In genomic region chr10:131496351-131497052, GRCh38 we compare ENCODE assay signal across 15 cellular contexts.
DNase-seq lines count a peak whose midpoint lies in the region; ATAC-seq, FAIRE-seq and TF ChIP-seq lines count a peak whose summit lies in the region.
"Had no signal": no experiment of that assay in that cellular context is flagged by ENCODE, and none has a peak within 500 bp of the region (broad histone marks: within the 10 kb centered on the region; RNA-seq: fewer than 3 reads in every experiment).

No MANE protein-coding gene starts in this region.

- H3K27me3 ChIP-seq in GM23338 (ENCODE audit: insufficient read depth): no peaks in the 10 kb centered on the region
- no peaks in the 10 kb centered on the region for H3K27me3 ChIP-seq in WERI-Rb-1 (ENCODE audit: insufficient read depth, low read depth, severe bottlenecking)
- no peaks in the 10 kb centered on the region for H3K27me3 ChIP-seq in trophoblast cell (ENCODE audit: insufficient read depth, low read length)
- H3K27me3 ChIP-seq in pancreas: no peaks in the 10 kb centered on the region
- H3K27me3 ChIP-seq: BLaER1 had no signal

- DNase-seq in GM23338 (ENCODE audit: low spot score) (peak; percentile 5), WERI-Rb-1 (no peak), iPS-NIHi11 (ENCODE audit: low spot score) (peak; percentile 49), trophoblast cell (no peak), pons (ENCODE audit: low spot score) (no peak), pancreas (no peak)
- DNase-seq: 8988T; AML-193; CD4-positive, CD25-positive, alpha-beta regulatory T cell; DMS 273 treated with DMSO at 0.1 percent for 48 hours; IMR-90 had no signal

- H2BK120ac ChIP-seq in trophoblast cell (ENCODE audit: insufficient read depth, low read length, poor library complexity): no peak overlapping the region

- H4K91ac ChIP-seq in trophoblast cell (ENCODE audit: low read depth, low read length): no peak overlapping the region

- peaks cover 96% of the 10 kb centered on the region for H3K9me3 Mint-ChIP-seq in GM23338

- no peak overlapping the region for H2BK12ac ChIP-seq in trophoblast cell (ENCODE audit: low read length)

- no peaks in the 10 kb centered on the region for H3K36me3 ChIP-seq in GM23338 (ENCODE audit: insufficient read depth)
- no peaks in the 10 kb centered on the region for H3K36me3 ChIP-seq in WERI-Rb-1
- no peaks in the 10 kb centered on the region for H3K36me3 ChIP-seq in trophoblast cell (ENCODE audit: control insufficient read depth in 1 of 2, insufficient read depth in 2 of 2, low read length in 2 of 2)
- H3K36me3 ChIP-seq in pancreas: no peaks in the 10 kb centered on the region
- H3K36me3 ChIP-seq: BLaER1, HAP-1 had no signal

- H3K79me2 ChIP-seq in GM23338 (replicated peaks; ENCODE audit: insufficient read depth): no peaks in the 10 kb centered on the region
- no peaks in the 10 kb centered on the region for H3K79me2 ChIP-seq in trophoblast cell (ENCODE audit: control insufficient read depth, insufficient read depth, low read length, poor library complexity)

- H2AK5ac ChIP-seq in trophoblast cell (ENCODE audit: low read length): no peak overlapping the region

- no peaks in the 10 kb centered on the region for H3K4me1 Mint-ChIP-seq in GM23338
- H3K4me1 Mint-ChIP-seq: CD4-positive, CD25-positive, alpha-beta regulatory T cell had no signal

- H3K79me1 ChIP-seq in trophoblast cell (ENCODE audit: low read length): no peaks in the 10 kb centered on the region

- H4K12ac ChIP-seq in trophoblast cell (ENCODE audit: low read depth, low read length): no peak overlapping the region

- no peak overlapping the region for H3K4me3 Mint-ChIP-seq in GM23338

- intact Hi-C loops in pancreas (cut with DNase I): no loop called here

- H3K27ac Mint-ChIP-seq in GM23338: no peak overlapping the region
- H3K27ac Mint-ChIP-seq: CD4-positive, CD25-positive, alpha-beta regulatory T cell had no signal

- H3K18ac ChIP-seq in trophoblast cell (ENCODE audit: low read length): no peak overlapping the region

- H2AFZ ChIP-seq in GM23338 (no peak overlapping the region), trophoblast cell (ENCODE audit: insufficient read depth, low read length, poor library complexity) (no peak overlapping the region)

- no peak for ATAC-seq in GM23338
- ATAC-seq in GM18873 (IDR thresholded peaks at IDR 0.05; ENCODE audit: low FRiP score, unreplicated experiment): no peak
- ATAC-seq in pancreas: no peak

- H3K27ac ChIP-seq in GM23338 (ENCODE audit: low read depth) (no peak overlapping the region), WERI-Rb-1 (no peak overlapping the region), trophoblast cell (ENCODE audit: low read depth, low read length) (no peak overlapping the region), pancreas (no peak overlapping the region)
- H3K27ac ChIP-seq: BLaER1 had no signal

- no peak overlapping the region for H4K8ac ChIP-seq in trophoblast cell (ENCODE audit: low read depth, low read length)

- H3K9ac ChIP-seq in trophoblast cell (ENCODE audit: low read length): no peak overlapping the region
- H3K9ac ChIP-seq: BLaER1 had no signal

- no peak overlapping the region for H2BK5ac ChIP-seq in trophoblast cell (ENCODE audit: low read depth, low read length, poor library complexity)

- H3K9me2 ChIP-seq in GM23338 (ENCODE audit: insufficient read depth): no peaks in the 10 kb centered on the region

- H3K4ac ChIP-seq in trophoblast cell (ENCODE audit: low read depth, low read length): no peak overlapping the region

- no peak overlapping the region for H3K4me3 ChIP-seq in GM23338
- no peak overlapping the region for H3K4me3 ChIP-seq in WERI-Rb-1 (ENCODE audit: low read depth, low read length)
- peak overlapping the region; percentile 40 for H3K4me3 ChIP-seq in trophoblast cell (ENCODE audit: low read depth, low read length)
- H3K4me3 ChIP-seq in pancreas: no peak overlapping the region
- H3K4me3 ChIP-seq: BLaER1, HAP-1 had no signal

- no peaks in the 10 kb centered on the region for H3F3A ChIP-seq in GM23338 (replicated peaks; ENCODE audit: low read depth)

- WGBS in trophoblast cell (ENCODE audit: extremely low coverage, insufficient coverage, insufficient read length): no CpG with 5 or more reads among the region's 16 CpGs
- WGBS in pancreas, 2 donors: 80 to 90% methylated on average over 16 of the region's 16 CpGs

- TF ChIP-seq CTCF in GM23338 (conservative IDR thresholded peaks at IDR 0.05; ENCODE audit: low read depth in 2 of 2): peak; percentile 14 to 34; a peak in 1 of 4 replicates
- TF ChIP-seq CTCF in WERI-Rb-1 (IDR thresholded peaks at IDR 0.05; ENCODE audit: low read depth, low read length): peak; percentile 33
- TF ChIP-seq CTCF in pancreas (IDR thresholded peaks at IDR 0.05): no peak

- H3K36me3 Mint-ChIP-seq in GM23338 (ENCODE audit: low read depth): peaks cover 29% of the 10 kb centered on the region
- H3K36me3 Mint-ChIP-seq: CD4-positive, CD25-positive, alpha-beta regulatory T cell had no signal

- H3K4me2 ChIP-seq in GM23338 (no peak overlapping the region), trophoblast cell (ENCODE audit: low read length) (no peak overlapping the region)
- H3K4me2 ChIP-seq: BLaER1 had no signal

- H4K20me1 ChIP-seq in GM23338 (replicated peaks; ENCODE audit: insufficient read depth): no peaks in the 10 kb centered on the region
- H4K20me1 ChIP-seq: BLaER1 had no signal

- H3K9me3 ChIP-seq in WERI-Rb-1 (ENCODE audit: severe bottlenecking): no peaks in the 10 kb centered on the region
- H3K9me3 ChIP-seq in trophoblast cell (ENCODE audit: insufficient read depth, low read depth, low read length): peaks cover 15% of the 10 kb centered on the region
- H3K9me3 ChIP-seq in pancreas: no peaks in the 10 kb centered on the region
- H3K9me3 ChIP-seq: HAP-1 had no signal

- no peak for FAIRE-seq in pancreas (lab: Jason Lieb, UNC)
- FAIRE-seq: GM19239 had no signal

- H3K27me3 Mint-ChIP-seq in GM23338 (ENCODE audit: insufficient read depth, low read depth, poor library complexity): peaks cover 7% of the 10 kb centered on the region
- H3K27me3 Mint-ChIP-seq: CD4-positive, CD25-positive, alpha-beta regulatory T cell had no signal

- H3K4me1 ChIP-seq in GM23338 (ENCODE audit: insufficient read depth) (no peaks in the 10 kb centered on the region), trophoblast cell (ENCODE audit: control insufficient read depth in 1 of 2, insufficient read depth in 2 of 2, low read length in 2 of 2) (no peaks in the 10 kb centered on the region), pancreas (no peaks in the 10 kb centered on the region)
- H3K4me1 ChIP-seq: HAP-1 had no signal

- no peak overlapping the region for H3K23ac ChIP-seq in trophoblast cell (ENCODE audit: low read length)

- no peak overlapping the region for H3K14ac ChIP-seq in trophoblast cell (ENCODE audit: low read length)

TF ChIP-seq in GM23338, 12 proteins besides CTCF, POLR2A, EP300 and RAD21 (continues in another document):
- no peak for TF ChIP-seq NANOG (IDR thresholded peaks at IDR 0.05; ENCODE audit: borderline replicate concordance)
- no peak for TF ChIP-seq POLR2AphosphoS5 (IDR thresholded peaks at IDR 0.05; ENCODE audit: low read depth)
- no peak for TF ChIP-seq ZNF114 (CRISPR knock-in tag; IDR thresholded peaks at IDR 0.05)
- TF ChIP-seq, protein P1, sequence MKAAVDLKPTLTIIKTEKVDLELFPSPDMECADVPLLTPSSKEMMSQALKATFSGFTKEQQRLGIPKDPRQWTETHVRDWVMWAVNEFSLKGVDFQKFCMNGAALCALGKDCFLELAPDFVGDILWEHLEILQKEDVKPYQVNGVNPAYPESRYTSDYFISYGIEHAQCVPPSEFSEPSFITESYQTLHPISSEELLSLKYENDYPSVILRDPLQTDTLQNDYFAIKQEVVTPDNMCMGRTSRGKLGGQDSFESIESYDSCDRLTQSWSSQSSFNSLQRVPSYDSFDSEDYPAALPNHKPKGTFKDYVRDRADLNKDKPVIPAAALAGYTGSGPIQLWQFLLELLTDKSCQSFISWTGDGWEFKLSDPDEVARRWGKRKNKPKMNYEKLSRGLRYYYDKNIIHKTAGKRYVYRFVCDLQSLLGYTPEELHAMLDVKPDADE (IDR thresholded peaks at IDR 0.05): no peak

Comparison
In these comparisons a context has a peak if more than half of its experiments do, and no peak if none do; other contexts are left out.
1. DNase-seq: peak in GM23338 (single experiment) and iPS-NIHi11 (single experiment); none in WERI-Rb-1 (single experiment), trophoblast cell (0 of 2), pons (single experiment) and pancreas (0 of 6).
2. CTCF ChIP-seq: peak in GM23338 (2 of 2) and WERI-Rb-1 (single experiment); none in pancreas (0 of 4).